In the genomic region with DNA sequence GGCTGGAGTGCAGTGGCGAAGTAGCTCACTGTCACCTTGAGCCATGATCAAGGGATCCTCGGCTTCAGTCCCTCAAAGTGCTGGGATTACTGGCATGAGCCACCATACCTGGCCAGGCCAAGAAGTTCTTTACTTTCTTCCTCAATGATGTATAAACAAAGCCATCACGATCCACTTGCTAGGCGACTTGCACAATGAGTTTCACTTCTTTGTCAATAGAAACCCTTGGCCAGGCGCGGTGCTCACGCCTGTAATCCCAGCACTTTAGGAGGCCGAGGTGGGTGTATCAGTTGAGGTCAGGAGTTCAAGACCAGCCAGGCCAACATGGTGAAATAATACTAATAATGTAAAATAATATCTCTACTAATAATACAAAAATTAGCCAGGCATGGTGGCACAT, we compare ENCODE assay signal across 1 cellular context.
TF ChIP-seq lines count a peak whose summit lies in the region.

No MANE protein-coding gene starts in this region.

TF ChIP-seq in HepG2, 621 proteins besides CTCF, POLR2A, EP300 and RAD21:
- TF ChIP-seq, protein P1, sequence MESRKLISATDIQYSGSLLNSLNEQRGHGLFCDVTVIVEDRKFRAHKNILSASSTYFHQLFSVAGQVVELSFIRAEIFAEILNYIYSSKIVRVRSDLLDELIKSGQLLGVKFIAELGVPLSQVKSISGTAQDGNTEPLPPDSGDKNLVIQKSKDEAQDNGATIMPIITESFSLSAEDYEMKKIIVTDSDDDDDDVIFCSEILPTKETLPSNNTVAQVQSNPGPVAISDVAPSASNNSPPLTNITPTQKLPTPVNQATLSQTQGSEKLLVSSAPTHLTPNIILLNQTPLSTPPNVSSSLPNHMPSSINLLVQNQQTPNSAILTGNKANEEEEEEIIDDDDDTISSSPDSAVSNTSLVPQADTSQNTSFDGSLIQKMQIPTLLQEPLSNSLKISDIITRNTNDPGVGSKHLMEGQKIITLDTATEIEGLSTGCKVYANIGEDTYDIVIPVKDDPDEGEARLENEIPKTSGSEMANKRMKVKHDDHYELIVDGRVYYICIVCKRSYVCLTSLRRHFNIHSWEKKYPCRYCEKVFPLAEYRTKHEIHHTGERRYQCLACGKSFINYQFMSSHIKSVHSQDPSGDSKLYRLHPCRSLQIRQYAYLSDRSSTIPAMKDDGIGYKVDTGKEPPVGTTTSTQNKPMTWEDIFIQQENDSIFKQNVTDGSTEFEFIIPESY (CRISPR knock-in tag; IDR thresholded peaks at IDR 0.05): peak; percentile 89
- TF ChIP-seq ZNF253 (CRISPR knock-in tag; IDR thresholded peaks at IDR 0.05; ENCODE audit: borderline replicate concordance): no peak
- TF ChIP-seq, protein P2, sequence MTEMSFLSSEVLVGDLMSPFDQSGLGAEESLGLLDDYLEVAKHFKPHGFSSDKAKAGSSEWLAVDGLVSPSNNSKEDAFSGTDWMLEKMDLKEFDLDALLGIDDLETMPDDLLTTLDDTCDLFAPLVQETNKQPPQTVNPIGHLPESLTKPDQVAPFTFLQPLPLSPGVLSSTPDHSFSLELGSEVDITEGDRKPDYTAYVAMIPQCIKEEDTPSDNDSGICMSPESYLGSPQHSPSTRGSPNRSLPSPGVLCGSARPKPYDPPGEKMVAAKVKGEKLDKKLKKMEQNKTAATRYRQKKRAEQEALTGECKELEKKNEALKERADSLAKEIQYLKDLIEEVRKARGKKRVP (CRISPR knock-in tag; IDR thresholded peaks at IDR 0.05): no peak
- 0 out of 2 replicates have a peak, but pooled peaks have one; percentile 13 for TF ChIP-seq CEBPG (CRISPR knock-in tag; IDR thresholded peaks at IDR 0.05)
- no peak for TF ChIP-seq RBFOX2 (IDR thresholded peaks at IDR 0.05; ENCODE audit: low read depth, low read length)
- TF ChIP-seq CEBPB (IDR thresholded peaks at IDR 0.05; ENCODE audit: borderline replicate concordance, low read depth, low read length): 0 out of 2 replicates have a peak, but pooled peaks have one; percentile 18
- TF ChIP-seq ZFYVE20 (CRISPR knock-in tag; IDR thresholded peaks at IDR 0.05; ENCODE audit: borderline replicate concordance, low read depth): no peak
- no peak for TF ChIP-seq SOX13 (IDR thresholded peaks at IDR 0.05)
- 0 out of 4 replicates have a peak, but pooled peaks of 1 of the 2 experiments have one; percentile 6 for TF ChIP-seq SOX13 (CRISPR knock-in tag; conservative IDR thresholded peaks at IDR 0.05 in 1 of 2, IDR thresholded peaks at IDR 0.05 in 1 of 2)
TF ChIP-seq in HepG2: peak in this region for 4.
